Comparison of ENCODE assay signal across 9 cellular contexts in genomic region chr15:67137951-67138935, GRCh38.
A peak's percentile ranks its signal among the peaks of the same experiment; 100 is the strongest.
DNase-seq lines count a peak whose midpoint lies in the region; ATAC-seq and TF ChIP-seq lines count a peak whose summit lies in the region.
"Had no signal": no experiment of that assay in that cellular context is flagged by ENCODE, and none has a peak within 500 bp of the region (broad histone marks: within the 10 kb centered on the region; RNA-seq: fewer than 3 reads in every experiment).

No MANE protein-coding gene starts in this region.

- H3K27ac Mint-ChIP-seq in natural killer cell, result peak overlapping the region; percentile 100

- no peaks in the 10 kb centered on the region for H3K36me3 ChIP-seq in A673 (ENCODE audit: insufficient read depth, low read length, poor library complexity, severe bottlenecking)
- H3K36me3 ChIP-seq in effector memory CD4-positive, alpha-beta T cell (ENCODE audit: control insufficient read depth, insufficient read depth, low read length), result no peaks in the 10 kb centered on the region

- intact Hi-C loops in A673 (cut with micrococcal nuclease; ENCODE audit: unreplicated experiment) (no loop called here), natural killer cell (cut with micrococcal nuclease) (no loop called here)

- no peaks in the 10 kb centered on the region for H3K9me3 Mint-ChIP-seq in natural killer cell

- no peaks in the 10 kb centered on the region for H3K9me3 ChIP-seq in A673 (ENCODE audit: low read depth, low read length, poor library complexity, severe bottlenecking)
- no peaks in the 10 kb centered on the region for H3K9me3 ChIP-seq in effector memory CD4-positive, alpha-beta T cell (ENCODE audit: control insufficient read depth, low read length)

- peak overlapping the region; percentile 47 for H3K27ac ChIP-seq in A673 (ENCODE audit: low read depth, low read length, poor library complexity, severe bottlenecking)
- peak overlapping the region; percentile 54 for H3K27ac ChIP-seq in effector memory CD4-positive, alpha-beta T cell (ENCODE audit: insufficient read depth, low read length, poor library complexity, severe bottlenecking)

- H3K36me3 Mint-ChIP-seq in natural killer cell, result no peaks in the 10 kb centered on the region

- H3K27me3 ChIP-seq in A673 (replicated peaks; ENCODE audit: insufficient read depth, low read depth, low read length, poor library complexity), result no peaks in the 10 kb centered on the region
- no peaks in the 10 kb centered on the region for H3K27me3 ChIP-seq in effector memory CD4-positive, alpha-beta T cell (replicated peaks; ENCODE audit: control insufficient read depth, insufficient read depth, low read length, poor library complexity, severe bottlenecking)

- H3K27me3 Mint-ChIP-seq in natural killer cell (ENCODE audit: low read depth in 2 of 2), result no peaks in the 10 kb centered on the region

- peaks cover 83 to 84% of the 10 kb centered on the region in 2 donors for H3K4me1 Mint-ChIP-seq in natural killer cell

- CTCF ChIA-PET in A673 (lab: Charles Lee), result no interaction called here

- H3K4me3 Mint-ChIP-seq in natural killer cell, result peak overlapping the region; percentile 45

- ATAC-seq in natural killer cell (no peak), GM18498 (IDR thresholded peaks at IDR 0.05; ENCODE audit: unreplicated experiment) (no peak), GM21360 (IDR thresholded peaks at IDR 0.05; ENCODE audit: unreplicated experiment) (no peak), HG02678 (IDR thresholded peaks at IDR 0.05; ENCODE audit: unreplicated experiment) (no peak)

- peak overlapping the region; percentile 13 for H3K4me3 ChIP-seq in A673 (ENCODE audit: low read depth, low read length, poor library complexity, severe bottlenecking)
- no peak overlapping the region for H3K4me3 ChIP-seq in effector memory CD4-positive, alpha-beta T cell (ENCODE audit: insufficient read depth, low read depth, low read length, poor library complexity, severe bottlenecking)

- POLR2A ChIA-PET in A673 (lab: Charles Lee; ENCODE audit: low non-redundant PET), result interaction anchor here (0.5 to 0.6 kb wide), 2 partner anchors 42 to 775 kb away, joined by 3 to 4 read pairs; no protein-coding TSS in a partner anchor

- peaks cover 33% of the 10 kb centered on the region for H3K4me1 ChIP-seq in A673 (ENCODE audit: insufficient read depth, low read length, poor library complexity, severe bottlenecking)
- H3K4me1 ChIP-seq in effector memory CD4-positive, alpha-beta T cell (ENCODE audit: control insufficient read depth, insufficient read depth, low read length, poor library complexity, severe bottlenecking), result peaks cover 39% of the 10 kb centered on the region

- TF ChIP-seq CTCF in A673 (conservative IDR thresholded peaks at IDR 0.05; ENCODE audit: low read depth, low read length), result no peak
- no peak for TF ChIP-seq CTCF in natural killer cell (IDR thresholded peaks at IDR 0.05)

- BruUV-seq in A673 (replicated peaks; lab: Mats Ljungman, UMichigan), result no TSS peak

- no peak for DNase-seq in A673 (ENCODE audit: low spot score)
- peak; percentile 4 to 33 for DNase-seq in NCI-H526 (lab: John Stamatoyannopoulos, UW)
- no peak for DNase-seq in effector memory CD4-positive, alpha-beta T cell
- DNase-seq in natural killer cell, result no peak
- DNase-seq in HCEC 1CT, result no peak
- DNase-seq: NCI-H146 had no signal

Comparison
In these comparisons a context has a peak if more than half of its experiments do, and no peak if none do; other contexts are left out.
1. DNase-seq: peak in NCI-H526 (2 of 2); none in A673 (single experiment), effector memory CD4-positive, alpha-beta T cell (0 of 3), natural killer cell (single experiment) and HCEC 1CT (single experiment).